8 cellular contexts compared by ENCODE assay signal in genomic region chr20:36745927-36746659, GRCh38.
A peak's percentile ranks its signal among the peaks of the same experiment; 100 is the strongest.
DNase-seq lines count a peak whose midpoint lies in the region; ATAC-seq and TF ChIP-seq lines count a peak whose summit lies in the region.

Gene NDRG3, minus strand, starts transcription at chr20:36746090. Its CDS starts 24,355 bp downstream, at chr20:36721735.

- DNase-seq in Ammon's horn (ENCODE audit: low spot score) (peak; percentile 95), NCI-H510A (lab: John Stamatoyannopoulos, UW) (peak; percentile 87), choroid plexus epithelial cell (ENCODE audit: low read depth) (peak; percentile 95), kidney tubule cell (ENCODE audit: low spot score) (peak; percentile 94)
- DNase-seq in activated CD4-positive, alpha-beta T cell treated with anti-CD3 and anti-CD28 coated beads for 24 hours (ENCODE audit: low read depth in 2 of 2) = peak; percentile 84 to 85
- DNase-seq in stimulated activated CD4-positive, alpha-beta T cell treated with anti-CD3 and anti-CD28 coated beads, Interleukin-1b, Interleukin-23, amount 100 ng/mL, for 24 hours (ENCODE audit: low read depth in 4 of 4, low spot score in 1 of 4) = peak; percentile 75 to 88 (median 80)

- ATAC-seq in HG03432 (IDR thresholded peaks at IDR 0.05; ENCODE audit: unreplicated experiment) = peak; percentile 93

- peak; percentile 76 for TF ChIP-seq POLR2A in GM19099 (IDR thresholded peaks at IDR 0.05; ENCODE audit: extremely low read depth, insufficient read length, low read depth)

- no peak for TF ChIP-seq CTCF in choroid plexus epithelial cell (conservative IDR thresholded peaks at IDR 0.05; ENCODE audit: low read depth, low read length)

- peak within 1 kb of the TSS; percentile 76 for H3K4me3 ChIP-seq in choroid plexus epithelial cell (ENCODE audit: low read depth, low read length)

Comparison
In these comparisons a context has a peak if more than half of its experiments do, and no peak if none do; other contexts are left out.
1. Peak in every context shown above with its lines: DNase-seq, ATAC-seq and H3K4me3 ChIP-seq.